ENCODE assay signal across 8 cellular contexts in genomic region chr3:42581709-42582473, GRCh38. TPM values are rescaled to one million over a fixed set of nuclear protein-coding genes. Genes with fewer than 3 reads are reported as not detected.
DNase-seq lines count a peak whose midpoint lies in the region; ATAC-seq and TF ChIP-seq lines count a peak whose summit lies in the region.

Gene SEC22C (minus strand): TSS chr3:42581967. CDS start chr3:42569046, 12,921 bp downstream.

- H4K20me1 ChIP-seq in mammary epithelial cell (ENCODE audit: insufficient read depth, low read length) = no peaks in the 10 kb centered on the region

- H3K9me3 ChIP-seq in WERI-Rb-1 (ENCODE audit: severe bottlenecking) (no peaks in the 10 kb centered on the region), mammary epithelial cell (replicated peaks; ENCODE audit: insufficient read depth, low read length) (no peaks in the 10 kb centered on the region)

- in situ Hi-C loops in ACHN (cut with HindIII; ENCODE audit: low pct_ligation_motif_present, low pct_unique_long_range_greater_than_20kb, low sequenced_read_pairs) (no loop called here), mammary epithelial cell (cut with MboI; ENCODE audit: low sequenced_read_pairs in 2 of 2) (loop anchor here in 1 of 2 donors (10.0 kb wide), 1 partner anchor 173 kb away; no protein-coding TSS in a partner anchor)

- H3K36me3 ChIP-seq in WERI-Rb-1 = peaks cover 3% of the 10 kb centered on the region
- H3K36me3 ChIP-seq in mammary epithelial cell (ENCODE audit: insufficient read depth, low read length) = no peaks in the 10 kb centered on the region

- CTCF ChIA-PET in mammary epithelial cell (lab: Charles Lee; ENCODE audit: low non-redundant PET) = interaction anchor here (0.6 kb wide), 1 partner anchor 80 kb away, joined by 3 read pairs; no protein-coding TSS in a partner anchor

- H3K4me1 ChIP-seq in mammary epithelial cell (ENCODE audit: insufficient read depth, low read length) = peaks cover 8% of the 10 kb centered on the region

- dilution Hi-C loops in mammary epithelial cell (cut with HindIII; ENCODE audit: low sequenced_read_pairs) = loop anchor here (5.0 kb wide), 1 partner anchor 70 kb away; the partner anchor contains the start of gene ZBTB47

- TF ChIP-seq CTCF in WERI-Rb-1 (IDR thresholded peaks at IDR 0.05; ENCODE audit: low read depth, low read length) (0 out of 2 replicates have a peak, but pooled peaks have one; percentile 35), mammary epithelial cell (conservative IDR thresholded peaks at IDR 0.05 in 1 of 2, IDR thresholded peaks at IDR 0.05 in 1 of 2; ENCODE audit: extremely low read depth in 1 of 2, insufficient read depth in 1 of 2, low read depth in 1 of 2, low read length in 2 of 2) (peak in 1 of 2 donors; percentile 48)

- WGBS in mammary epithelial cell (ENCODE audit: low coverage, missing lambda C conversion rate) = under 1% methylated on average over 25 of the region's 77 CpGs

- BruUV-seq in mammary epithelial cell (replicated peaks; lab: Mats Ljungman, UMichigan) = no TSS peak

- peak within 1 kb of the TSS; percentile 87 for H3K27ac ChIP-seq in WERI-Rb-1
- H3K27ac ChIP-seq in mammary epithelial cell (ENCODE audit: insufficient read depth, low read depth, low read length) = peak within 1 kb of the TSS; percentile 82

- H2AFZ ChIP-seq in mammary epithelial cell (ENCODE audit: low read depth, low read length) = peak within 1 kb of the TSS; percentile 94

- ATAC-seq in GM18867 (IDR thresholded peaks at IDR 0.05; ENCODE audit: unreplicated experiment) (peak; percentile 87), HG03103 (IDR thresholded peaks at IDR 0.05; ENCODE audit: low read depth, unreplicated experiment) (peak; percentile 91)

- peak; percentile 92 for DNase-seq in ACHN
- DNase-seq in NCI-H2196 treated with DMSO at 0.1 percent for 48 hours (lab: John Stamatoyannopoulos, UW; ENCODE audit: unreplicated experiment) = peak; percentile 67
- DNase-seq in WERI-Rb-1 = peak; percentile 98
- peak; percentile 95 for DNase-seq in mammary epithelial cell
- peak; percentile 100 for DNase-seq in iPS-NIHi7 (ENCODE audit: extremely low spot score)
- DNase-seq in smooth muscle cell of the brain vasculature (ENCODE audit: low read depth, low spot score) = peak; percentile 62

- intact Hi-C loops in mammary epithelial cell (cut with micrococcal nuclease) = loop anchor here (1.0 to 5.0 kb wide), 3 partner anchors 18 to 510 kb away; partner anchors contain the start of gene NKTR

- H3K27me3 ChIP-seq in WERI-Rb-1 (ENCODE audit: insufficient read depth, low read depth, severe bottlenecking) = no peaks in the 10 kb centered on the region
- no peaks in the 10 kb centered on the region for H3K27me3 ChIP-seq in mammary epithelial cell (ENCODE audit: insufficient read depth, low read length)

- H3K79me2 ChIP-seq in mammary epithelial cell (ENCODE audit: insufficient read depth, low read length) = peaks cover 43% of the 10 kb centered on the region

- H3K4me2 ChIP-seq in mammary epithelial cell (ENCODE audit: insufficient read depth, low read depth, low read length) = peak within 1 kb of the TSS; percentile 90

- peak within 1 kb of the TSS; percentile 97 for H3K9ac ChIP-seq in mammary epithelial cell (ENCODE audit: insufficient read depth, low read length)

- peak within 1 kb of the TSS; percentile 87 for H3K4me3 ChIP-seq in WERI-Rb-1 (ENCODE audit: low read depth, low read length)
- peak within 1 kb of the TSS; percentile 80 to 95 (median 87) for H3K4me3 ChIP-seq in mammary epithelial cell (replicated peaks in 1 of 3; ENCODE audit: insufficient read depth in 1 of 3, low read depth in 2 of 3, low read length in 3 of 3)

RNA-seq across cellular contexts. Expression of gene SEC22C, which starts in this region (rescaled TPM):
- total RNA-seq in mammary epithelial cell = 10 to 100 TPM; 53.2 to 68.7 TPM
- polyA plus RNA-seq in mammary epithelial cell = 34.2 TPM
- polyA minus RNA-seq in mammary epithelial cell = 46.7 TPM

Comparison
In these comparisons a context has a peak if more than half of its experiments do, and no peak if none do; other contexts are left out.
1. Peak in every context shown above with its lines: DNase-seq, ATAC-seq, H3K4me3 ChIP-seq and H3K27ac ChIP-seq.